15 cellular contexts compared by ENCODE assay signal in the genomic region with DNA sequence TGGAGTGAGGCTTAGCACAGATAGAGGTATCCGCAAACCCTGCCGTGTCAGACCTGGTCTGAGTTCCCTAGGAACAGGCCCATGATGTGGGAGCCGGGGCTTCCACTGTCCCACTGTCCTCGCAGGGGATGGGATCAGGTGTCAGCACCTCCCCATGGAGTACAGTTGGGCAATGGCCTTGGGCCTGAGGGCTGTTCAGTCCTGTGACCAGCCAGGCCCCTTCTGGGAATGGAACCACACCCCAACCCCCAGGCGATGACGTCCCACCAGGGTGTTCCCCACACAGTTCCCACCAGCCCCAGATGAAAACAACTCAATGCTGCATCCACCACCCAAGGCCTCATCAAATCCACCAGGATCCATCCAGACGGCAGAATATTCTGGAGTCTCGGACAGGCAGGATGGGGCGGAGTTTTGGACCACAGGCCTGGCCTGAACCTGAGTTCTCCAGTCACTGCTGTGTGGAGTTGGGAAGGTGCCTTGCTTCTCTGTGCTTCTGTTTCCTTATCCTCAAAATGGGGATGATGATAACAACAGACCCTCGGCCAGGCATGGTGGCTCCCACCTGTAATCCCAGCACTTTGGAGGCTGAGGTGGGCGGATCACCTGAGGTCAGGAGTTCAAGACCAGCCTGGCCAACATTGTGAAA.
"Had no signal": no experiment of that assay in that cellular context is flagged by ENCODE, and none has a peak within 500 bp of the region (broad histone marks: within the 10 kb centered on the region; RNA-seq: fewer than 3 reads in every experiment).

No MANE protein-coding gene starts in this region.

- H2AFZ ChIP-seq: neural progenitor cell had no signal

- FAIRE-seq: astrocyte, colon, kidney had no signal

- DNase-seq: activated CD4-positive, alpha-beta T cell treated with anti-CD3 and anti-CD28 coated beads for 4 hours; activated CD8-positive, alpha-beta memory T cell treated with anti-CD3 and anti-CD28 coated beads, Interleukin-2, amount 50 U/mL, for 4 hours; activated CD8-positive, alpha-beta T cell treated with anti-CD3 and anti-CD28 coated beads for 36 hours; activated naive CD8-positive, alpha-beta T cell treated with anti-CD3 and anti-CD28 coated beads, Interleukin-2, amount 10 ng/mL, durations not matched to agents 7 days and 5 days; kidney; left ventricle myocardium inferior; retina; stimulated activated CD4-positive, alpha-beta T cell treated with anti-CD3 and anti-CD28 coated beads, Interleukin-15, amount 100 ng/mL, for 24 hours; stimulated activated CD4-positive, alpha-beta T cell treated with anti-CD3 and anti-CD28 coated beads, Interleukin-4, amount 100 ng/mL, for 24 hours; testis had no signal

- H3K27me3 ChIP-seq: cardiac muscle cell, neural progenitor cell, testis had no signal

- H3K9me3 ChIP-seq: gastroesophageal sphincter, left ventricle myocardium inferior, testis had no signal

- H3K4me2 ChIP-seq: neural progenitor cell had no signal

- H3K27ac ChIP-seq: cardiac muscle cell, gastroesophageal sphincter, left ventricle myocardium inferior, neural progenitor cell, testis had no signal

- H3K36me3 ChIP-seq: cardiac muscle cell, gastroesophageal sphincter, left ventricle myocardium inferior, neural progenitor cell had no signal

- ATAC-seq: activated CD8-positive, alpha-beta T cell treated with anti-CD3 and anti-CD28 coated beads for 36 hours; gastroesophageal sphincter had no signal

- H3K4me3 ChIP-seq: cardiac muscle cell, gastroesophageal sphincter, left ventricle myocardium inferior, neural progenitor cell, testis had no signal

- H3K9ac ChIP-seq: neural progenitor cell had no signal
